8 cellular contexts compared by ENCODE assay signal in the genomic region with DNA sequence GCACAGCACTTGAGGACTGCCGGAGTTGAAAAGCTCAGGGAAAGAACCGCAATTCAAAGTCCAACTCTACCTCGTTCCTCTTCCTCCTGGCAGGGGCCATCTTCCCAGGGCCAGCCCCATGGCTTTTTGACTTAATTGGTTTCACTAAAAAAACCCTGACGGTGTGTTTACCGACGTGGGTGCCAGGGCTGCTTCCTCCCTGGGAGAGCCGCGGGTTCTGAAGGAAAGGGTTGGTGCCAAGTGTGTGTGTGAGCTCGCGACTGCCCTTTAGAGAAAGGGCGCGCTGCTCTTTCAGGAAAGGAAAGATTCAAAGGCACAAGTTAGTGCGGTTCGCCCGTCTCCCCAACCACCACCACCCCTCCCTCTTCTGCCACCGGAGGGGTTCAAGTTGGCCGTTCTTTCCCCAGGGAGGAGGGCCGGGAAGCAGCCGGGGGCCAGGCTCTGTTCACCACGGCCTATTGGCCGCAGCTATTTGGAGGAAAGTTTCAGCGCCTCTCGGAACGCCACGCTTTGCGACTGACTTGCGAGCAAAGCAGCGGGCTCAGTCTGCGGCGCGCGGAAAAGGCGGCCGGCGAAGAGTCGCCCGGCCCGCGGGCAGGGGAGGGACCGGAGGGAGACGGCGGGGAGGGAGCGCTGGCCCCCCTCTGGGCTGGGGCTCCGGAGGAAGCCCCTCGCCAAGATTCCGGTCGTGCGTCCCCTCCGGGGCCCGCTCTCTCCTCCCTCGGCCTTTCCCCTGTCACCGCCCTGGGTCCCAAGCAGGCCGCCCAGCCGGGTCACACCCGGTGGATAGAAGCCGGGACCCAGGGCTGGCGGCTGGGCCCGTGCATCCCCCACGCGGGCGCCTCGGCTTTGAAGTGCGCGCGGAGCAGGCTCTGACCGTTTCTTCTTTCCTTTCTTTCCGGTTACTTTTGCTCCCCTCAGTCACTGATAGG.
DNase-seq lines count a peak whose midpoint lies in the region; ATAC-seq, FAIRE-seq and TF ChIP-seq lines count a peak whose summit lies in the region.

No MANE protein-coding gene starts in this region.

- H4K8ac ChIP-seq in H1 (ENCODE audit: extremely low read depth, insufficient read depth, low read length), result peak overlapping the region; percentile 87; the same call in 1 of the 2 replicates

- H4K20me1 ChIP-seq in HCT116 (ENCODE audit: insufficient read depth) (no peaks in the 10 kb centered on the region), H1 (replicated peaks in 1 of 2; ENCODE audit: control insufficient read depth in 1 of 2, insufficient read depth in 2 of 2, low read length in 2 of 2) (no peaks in the 10 kb centered on the region)

- 2% methylated on average over 32 of the region's 67 CpGs; no CpG with 5 or more reads in 1 of the 2 experiments for WGBS in H1 (ENCODE audit: extremely low coverage in 1 of 2, insufficient coverage in 1 of 2, insufficient read length in 1 of 2, insufficient replicate concordance in 2 of 2, low coverage in 1 of 2, low lambda C conversion rate in 2 of 2, missing lambda C conversion rate in 1 of 2), 2 experiments

- no peak for TF ChIP-seq RAD21 in HCT116 (IDR thresholded peaks at IDR 0.05; ENCODE audit: low read depth)
- TF ChIP-seq RAD21 in H1 (IDR thresholded peaks at IDR 0.05 in 1 of 2, conservative IDR thresholded peaks at IDR 0.05 in 1 of 2; ENCODE audit: low read depth in 2 of 2, low read length in 2 of 2), result no peak

- no peak for TF ChIP-seq EP300 in H1 (IDR thresholded peaks at IDR 0.05; ENCODE audit: borderline replicate concordance in 1 of 2, low read depth in 2 of 2, low read length in 2 of 2)

- H3K4me1 ChIP-seq in HCT116 (ENCODE audit: control insufficient read depth in 1 of 2, insufficient read depth in 2 of 2, low read length in 2 of 2), result peaks cover 4 to 27% of the 10 kb centered on the region in 2 experiments; a peak in 3 of 4 replicates
- peaks cover 0 to 10% (median 4%) of the 10 kb centered on the region in 4 donors for H3K4me1 ChIP-seq in Peyer's patch
- peaks cover 3 to 12% (median 7%) of the 10 kb centered on the region in 4 experiments for H3K4me1 ChIP-seq in H1 (replicated peaks in 1 of 4; ENCODE audit: control insufficient read depth in 3 of 4, insufficient read depth in 4 of 4, low read length in 3 of 4)

- no peak for FAIRE-seq in H1 (lab: Jason Lieb, UNC)

- H3K56ac ChIP-seq in H1 (replicated peaks; ENCODE audit: insufficient read length, low read depth, low read length), result no peak overlapping the region

- RAD21 ChIA-PET in HCT116 (lab: Charles Lee; ENCODE audit: low non-redundant PET in 1 of 2, low total read pairs in 2 of 2, uncharacterized antibody in 2 of 2, unreplicated experiment in 2 of 2), result no interaction called here

- H3K23me2 ChIP-seq in H1 (ENCODE audit: low read depth, low read length), result peaks cover 40% of the 10 kb centered on the region

- H3K23ac ChIP-seq in H1 (ENCODE audit: insufficient read length), result no peak overlapping the region

- TF ChIP-seq POLR2A in HCT116 (IDR thresholded peaks at IDR 0.05; ENCODE audit: borderline replicate concordance, extremely low read depth, insufficient read depth, insufficient read length) (no peak), Peyer's patch (IDR thresholded peaks at IDR 0.05) (peak; percentile 12 to 37), H1 (IDR thresholded peaks at IDR 0.05; ENCODE audit: control extremely low read depth in 1 of 2, low read depth in 2 of 2, low read length in 2 of 2) (peak in 1 of 2 experiments; percentile 46; a peak in 1 of 3 replicates)

- H3K9me2 ChIP-seq in HCT116 (ENCODE audit: insufficient read depth), result no peaks in the 10 kb centered on the region

- peak overlapping the region; percentile 99 for H3K4me2 ChIP-seq in HCT116 (ENCODE audit: low read length)
- peak overlapping the region; percentile 83 to 100 for H3K4me2 ChIP-seq in H1 (ENCODE audit: insufficient read depth in 1 of 2, low read depth in 2 of 2, low read length in 2 of 2)

- no peak overlapping the region for H4K5ac ChIP-seq in H1 (ENCODE audit: insufficient read length, low read depth, low read length)

- H2BK120ac ChIP-seq in H1 (replicated peaks; ENCODE audit: low read depth, low read length), result no peak overlapping the region

- H3K79me1 ChIP-seq in H1 (ENCODE audit: low read depth, low read length), result no peaks in the 10 kb centered on the region

- CTCF ChIA-PET in HCT116 (lab: Charles Lee), result interaction anchor here (1.0 kb wide), 1 partner anchor 1767 kb away, joined by 4 read pairs; no protein-coding TSS in a partner anchor
- CTCF ChIA-PET in H1 (lab: Charles Lee; ENCODE audit: partially characterized antibody), result interaction anchor here (0.8 to 1.5 kb wide), 6 partner anchors 9 to 1596 kb away, joined by 3 to 4 read pairs (median 3); no protein-coding TSS in a partner anchor

- peak overlapping the region; percentile 8; the same call in 1 of the 2 replicates for H2BK5ac ChIP-seq in H1 (ENCODE audit: low read depth, low read length)

- H2AFZ ChIP-seq in HCT116 (ENCODE audit: low read depth, low read length, poor library complexity, severe bottlenecking) (peak overlapping the region; percentile 98), H1 (ENCODE audit: low read length) (peak overlapping the region; percentile 97)

- H2AK5ac ChIP-seq in H1 (ENCODE audit: low read depth, low read length), result no peak overlapping the region

- POLR2A ChIA-PET in HCT116 (lab: Charles Lee), result no interaction called here
- POLR2A ChIA-PET in H1 (lab: Charles Lee; ENCODE audit: partially characterized antibody), result interaction anchor here (0.5 to 0.6 kb wide), 2 partner anchors 88 to 267 kb away, joined by 3 read pairs; no protein-coding TSS in a partner anchor

- no peak overlapping the region for H3K9ac ChIP-seq in HCT116 (ENCODE audit: low read length)
- H3K9ac ChIP-seq in H1 (replicated peaks in 1 of 4; ENCODE audit: extremely low read depth in 1 of 4, low read depth in 3 of 4, low read length in 3 of 4), result peak overlapping the region in 3 of 4 experiments; percentile 43 to 81 (median 50); a peak in 5 of 7 replicates

- intact Hi-C loops in HCT116 (cut with micrococcal nuclease), result loop anchor here (5.0 to 10.0 kb wide), 3 partner anchors 458 to 1590 kb away; no protein-coding TSS in a partner anchor

- no peak overlapping the region for H3K14ac ChIP-seq in H1 (ENCODE audit: insufficient read length)

- H3K36me3 ChIP-seq in HCT116 (ENCODE audit: control insufficient read depth in 1 of 2, insufficient read depth in 2 of 2, low read length in 2 of 2), result no peaks in the 10 kb centered on the region
- H3K36me3 ChIP-seq in Peyer's patch, result no peaks in the 10 kb centered on the region
- no peaks in the 10 kb centered on the region; a peak in 1 of 8 replicates for H3K36me3 ChIP-seq in H1 (ENCODE audit: control insufficient read depth in 2 of 4, insufficient read depth in 4 of 4, low read length in 3 of 4)

- peak overlapping the region in 1 of 2 experiments; percentile 80; a peak in 1 of 4 replicates for H3K4me3 ChIP-seq in HCT116 (replicated peaks in 1 of 2; ENCODE audit: low read depth in 1 of 2, low read length in 2 of 2)
- peak overlapping the region; percentile 51 to 91 (median 75) for H3K4me3 ChIP-seq in Peyer's patch
- peak overlapping the region; percentile 62 to 71 (median 69) for H3K4me3 ChIP-seq in H1 (ENCODE audit: extremely low read depth in 1 of 4, insufficient read depth in 2 of 4, low read depth in 3 of 4, low read length in 4 of 4)

- H4K91ac ChIP-seq in H1 (replicated peaks; ENCODE audit: insufficient read length, low read length), result no peak overlapping the region

- H3K4ac ChIP-seq in H1 (replicated peaks; ENCODE audit: insufficient read length, low read depth, low read length), result no peak overlapping the region

- peak overlapping the region; percentile 83 for H3K18ac ChIP-seq in H1 (ENCODE audit: extremely low read depth, low read length)

- H3K27me3 ChIP-seq in HCT116 (ENCODE audit: insufficient read depth, low read length), result no peaks in the 10 kb centered on the region
- H3K27me3 ChIP-seq in Peyer's patch, result no peaks in the 10 kb centered on the region
- peaks cover 34 to 71% (median 56%) of the 10 kb centered on the region in 4 experiments for H3K27me3 ChIP-seq in H1 (replicated peaks in 1 of 4; ENCODE audit: control insufficient read depth in 3 of 4, extremely low read depth in 1 of 4, insufficient read depth in 3 of 4, low read length in 3 of 4)

- no peak overlapping the region for H2BK15ac ChIP-seq in H1 (ENCODE audit: low read length)

- no peaks in the 10 kb centered on the region for H3K79me2 ChIP-seq in HCT116 (ENCODE audit: insufficient read depth, low read length)
- no peaks in the 10 kb centered on the region for H3K79me2 ChIP-seq in H1 (ENCODE audit: control insufficient read depth in 1 of 2, insufficient read depth in 2 of 2, low read length in 2 of 2)

- ATAC-seq in HCT116, result no peak
- no peak for ATAC-seq in GM18873 (IDR thresholded peaks at IDR 0.05; ENCODE audit: low FRiP score, unreplicated experiment)

- no TSS peak for BruUV-seq in HCT116 (replicated peaks; lab: Mats Ljungman, UMichigan)

- H2BK20ac ChIP-seq in H1 (ENCODE audit: low read length), result 0 out of 2 replicates have a peak overlapping the region, but pooled peaks have one; percentile 18

- H2BK12ac ChIP-seq in H1 (ENCODE audit: low read depth, low read length), result peak overlapping the region; percentile 84

- H3K27ac ChIP-seq in HCT116 (ENCODE audit: low read depth, low read length), result no peak overlapping the region
- peak overlapping the region; percentile 68 to 98 (median 91) for H3K27ac ChIP-seq in Peyer's patch
- H3K27ac ChIP-seq in H1 (ENCODE audit: low read depth, low read length), result no peak overlapping the region

- TF ChIP-seq CTCF in HCT116 (IDR thresholded peaks at IDR 0.05 in 2 of 3, conservative IDR thresholded peaks at IDR 0.05 in 1 of 3; ENCODE audit: borderline replicate concordance in 1 of 3, insufficient read depth in 1 of 3, low read depth in 2 of 3, low read length in 2 of 3) (no peak), Peyer's patch (IDR thresholded peaks at IDR 0.05) (no peak), H1 (IDR thresholded peaks at IDR 0.05; ENCODE audit: control extremely low read depth in 1 of 3, insufficient read depth in 1 of 3, low read depth in 1 of 3, low read length in 3 of 3) (no peak)

- no peaks in the 10 kb centered on the region for H3K9me3 ChIP-seq in HCT116 (ENCODE audit: control insufficient read depth in 1 of 2, insufficient read depth in 1 of 2, low read depth in 1 of 2, low read length in 2 of 2)
- no peaks in the 10 kb centered on the region for H3K9me3 ChIP-seq in Peyer's patch
- H3K9me3 ChIP-seq in H1 (ENCODE audit: insufficient read depth in 2 of 2, low read depth in 1 of 2, low read length in 1 of 2), result no peaks in the 10 kb centered on the region

- peak; percentile 88 for DNase-seq in DMS53 (lab: John Stamatoyannopoulos, UW)
- DNase-seq in HCT116 (ENCODE audit: low read depth, low spot score), result no peak
- DNase-seq in Peyer's patch, result peak in 2 of 3 donors; percentile 60 to 75
- peak in 1 of 2 experiments; percentile 80 for DNase-seq in H1 (ENCODE audit: low read depth in 1 of 2, low spot score in 2 of 2)
- peak; percentile 40 for DNase-seq in midbrain (lab: John Stamatoyannopoulos, UW)
- DNase-seq in ureter (ENCODE audit: low spot score), result peak; percentile 51
- no peak for DNase-seq in stimulated activated CD4-positive, alpha-beta T cell treated with anti-CD3 and anti-CD28 coated beads, Interleukin-12 subunit alpha, Interleukin-12 subunit beta, amount 100 ng/mL, for 4 hours

TF ChIP-seq in HCT116, 20 proteins besides CTCF, POLR2A, EP300 and RAD21 (continues in another document):
- no peak for TF ChIP-seq EZH2phosphoT487 (IDR thresholded peaks at IDR 0.05; ENCODE audit: borderline replicate concordance)

Comparison
In these comparisons a context has a peak if more than half of its experiments do, and no peak if none do; other contexts are left out.
1. DNase-seq: peak in DMS53 (single experiment), Peyer's patch (2 of 3), midbrain (single experiment) and ureter (single experiment); none in HCT116 (single experiment) and stimulated activated CD4-positive, alpha-beta T cell treated with anti-CD3 and anti-CD28 coated beads, Interleukin-12 subunit alpha, Interleukin-12 subunit beta, amount 100 ng/mL, for 4 hours (single experiment).
2. H3K27ac ChIP-seq: peak in Peyer's patch (4 of 4); none in HCT116 (single experiment) and H1 (single experiment).